Comparison of ENCODE assay signal across 18 cellular contexts in genomic region chr7:157549612-157550299, GRCh38.
"Had no signal": no experiment of that assay in that cellular context is flagged by ENCODE, and none has a peak within 500 bp of the region (broad histone marks: within the 10 kb centered on the region; RNA-seq: fewer than 3 reads in every experiment).

No MANE protein-coding gene starts in this region.

- H3K4me1 ChIP-seq: ascending aorta, breast epithelium had no signal

- H3K4me3 Mint-ChIP-seq: activated CD4-positive, alpha-beta memory T cell treated with anti-CD3 and anti-CD28 coated beads, Interleukin-2, amount 10 ng/mL, durations not matched to agents 7 days and 5 days; activated naive CD8-positive, alpha-beta T cell treated with anti-CD3 and anti-CD28 coated beads, Interleukin-2, amount 50 U/mL, for 24 hours; mesothelial cell of epicardium; T-helper 17 cell; type B pancreatic cell had no signal

- H3K27me3 Mint-ChIP-seq: activated CD4-positive, alpha-beta memory T cell treated with anti-CD3 and anti-CD28 coated beads, Interleukin-2, amount 10 ng/mL, durations not matched to agents 7 days and 5 days; activated naive CD8-positive, alpha-beta T cell treated with anti-CD3 and anti-CD28 coated beads, Interleukin-2, amount 50 U/mL, for 24 hours; T-helper 17 cell; type B pancreatic cell had no signal

- H3K9me3 Mint-ChIP-seq: activated naive CD8-positive, alpha-beta T cell treated with anti-CD3 and anti-CD28 coated beads, Interleukin-2, amount 50 U/mL, for 24 hours; mesothelial cell of epicardium; type B pancreatic cell had no signal

- H3K27ac Mint-ChIP-seq: activated CD4-positive, alpha-beta memory T cell treated with anti-CD3 and anti-CD28 coated beads, Interleukin-2, amount 10 ng/mL, durations not matched to agents 7 days and 5 days; activated naive CD8-positive, alpha-beta T cell treated with anti-CD3 and anti-CD28 coated beads, Interleukin-2, amount 50 U/mL, for 24 hours; mesothelial cell of epicardium; T-helper 17 cell; type B pancreatic cell had no signal

- ATAC-seq: activated naive CD8-positive, alpha-beta T cell treated with anti-CD3 and anti-CD28 coated beads, Interleukin-2, amount 50 U/mL, for 24 hours; stimulated activated naive CD8-positive, alpha-beta T cell treated with anti-CD3 and anti-CD28 coated beads, Interleukin-15, Interleukin-2, amounts not matched to agents 100 U/mL and 50 U/mL, for 24 hours; T-helper 17 cell had no signal

- H3K4me1 Mint-ChIP-seq: activated CD4-positive, alpha-beta memory T cell treated with anti-CD3 and anti-CD28 coated beads, Interleukin-2, amount 10 ng/mL, durations not matched to agents 7 days and 5 days; activated naive CD8-positive, alpha-beta T cell treated with anti-CD3 and anti-CD28 coated beads, Interleukin-2, amount 50 U/mL, for 24 hours; mesothelial cell of epicardium had no signal

- H3K36me3 ChIP-seq: ascending aorta, breast epithelium had no signal

- H3K9me3 ChIP-seq: ascending aorta, breast epithelium, neutrophil had no signal

- H3K27ac ChIP-seq: ascending aorta, breast epithelium, hepatocyte, neutrophil, skin epidermis had no signal

- H3K36me3 Mint-ChIP-seq: mesothelial cell of epicardium had no signal

- H3K27me3 ChIP-seq: ascending aorta, breast epithelium, hepatocyte, neutrophil had no signal

- DNase-seq: activated CD4-positive, alpha-beta memory T cell treated with anti-CD3 and anti-CD28 coated beads, Interleukin-2, amount 10 ng/mL, durations not matched to agents 7 days and 5 days; activated CD4-positive, alpha-beta T cell treated with anti-CD3 and anti-CD28 coated beads for 4 hours; activated gamma-delta T cell treated with Interleukin-2 at 50 U/mL for 16 hours; activated naive CD8-positive, alpha-beta T cell treated with anti-CD3 and anti-CD28 coated beads, Interleukin-2, amount 50 U/mL, for 24 hours; activated T-cell treated with anti-CD3 and anti-CD28 coated beads, Interleukin-2, amount 50 U/mL, for 48 hours; erythroblast; SIG-M5; stimulated activated CD4-positive, alpha-beta T cell treated with anti-CD3 and anti-CD28 coated beads, Interleukin-4, amount 100 ng/mL, for 4 hours; stimulated activated CD8-positive, alpha-beta memory T cell treated with anti-CD3 and anti-CD28 coated beads, Interleukin-4, amount 100 ng/mL, for 48 hours; stimulated activated naive CD8-positive, alpha-beta T cell treated with anti-CD3 and anti-CD28 coated beads, Interleukin-15, Interleukin-2, amounts not matched to agents 100 U/mL and 50 U/mL, for 24 hours; T-helper 17 cell had no signal

- H3K4me3 ChIP-seq: ascending aorta, breast epithelium, hepatocyte, skin epidermis had no signal
